Comparison of ENCODE assay signal across 28 cellular contexts in the genomic region with DNA sequence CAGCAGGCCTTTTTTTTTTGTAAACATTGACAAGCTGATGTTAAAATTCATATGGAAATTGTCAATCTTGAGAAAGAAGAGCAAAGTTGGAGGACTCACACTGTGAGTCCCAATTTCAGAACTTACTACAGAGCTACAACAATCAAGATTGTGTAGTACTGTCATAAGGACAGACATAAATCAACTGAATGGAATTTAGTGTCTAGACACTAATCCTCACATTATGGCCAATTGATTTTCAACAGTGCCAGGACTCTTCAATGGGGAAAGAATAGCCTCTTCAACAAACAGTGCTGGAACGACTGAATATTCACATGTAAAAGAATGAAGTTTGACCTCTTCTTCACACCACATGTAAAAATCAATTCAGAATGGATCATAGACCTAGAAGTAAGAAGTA.
"Had no signal": no experiment of that assay in that cellular context is flagged by ENCODE, and none has a peak within 500 bp of the region (broad histone marks: within the 10 kb centered on the region; RNA-seq: fewer than 3 reads in every experiment).

No MANE protein-coding gene starts in this region.

- H3K9me3 Mint-ChIP-seq: dendritic cell treated with granulocyte-macrophage colony-stimulating factor and Interleukin-4, amounts not matched to agents 40 ng/mL and 50 ng/mL, for 4 days had no signal

- DNase-seq: colonic mucosa; effector CD8-positive, alpha-beta T cell; endodermal cell; foreskin fibroblast; glutamatergic neuron; heart right ventricle; left ventricle myocardium superior; lower lobe of right lung; naive thymus-derived CD8-positive, alpha-beta T cell; occipital lobe; ovary; posterior cingulate gyrus; psoas muscle; right cardiac atrium; small intestine; stimulated activated CD4-positive, alpha-beta T cell treated with anti-CD3 and anti-CD28 coated beads, Interleukin-15, amount 100 ng/mL, for 24 hours; stimulated activated CD4-positive, alpha-beta T cell treated with anti-CD3 and anti-CD28 coated beads, Interleukin-2, amount 100 ng/mL, for 48 hours; stimulated activated naive B cell treated with anti-CD40 and anti-IgM and Interleukin-4, amounts not matched to agents 10 μg/mL and 1 μg/mL and 100 μg/mL, for 72 hours; transverse colon; upper lobe of right lung; uterus had no signal

- H3K27me3 ChIP-seq: colonic mucosa, gastroesophageal sphincter, heart right ventricle, ovary, suprapubic skin, transverse colon, upper lobe of right lung, uterus had no signal

- H3K27me3 Mint-ChIP-seq: dendritic cell treated with granulocyte-macrophage colony-stimulating factor and Interleukin-4, amounts not matched to agents 40 ng/mL and 50 ng/mL, for 4 days; naive thymus-derived CD8-positive, alpha-beta T cell; stimulated activated naive B cell treated with anti-CD40 and anti-IgM and Interleukin-4, amounts not matched to agents 10 μg/mL and 1 μg/mL and 100 μg/mL, for 72 hours; stimulated activated naive CD8-positive, alpha-beta T cell treated with anti-CD3 and anti-CD28 coated beads, Interleukin-15, Interleukin-2, amounts not matched to agents 100 ng/mL and 50 ng/mL, for 24 hours had no signal

- FAIRE-seq: keratinocyte, small intestine had no signal

- ATAC-seq: esophagus mucosa; gastroesophageal sphincter; heart right ventricle; left ventricle myocardium superior; lower lobe of right lung; naive thymus-derived CD8-positive, alpha-beta T cell; psoas muscle; right cardiac atrium; stimulated activated naive B cell treated with anti-CD40 and anti-IgM and Interleukin-4, amounts not matched to agents 10 μg/mL and 1 μg/mL and 100 μg/mL, for 72 hours; upper lobe of right lung had no signal

- H3K36me3 ChIP-seq: colonic mucosa, gastroesophageal sphincter, heart right ventricle, lower lobe of right lung, ovary, suprapubic skin, transverse colon, upper lobe of right lung, uterus had no signal

- H3K4me1 ChIP-seq: suprapubic skin had no signal

- H3K4me3 ChIP-seq: colonic mucosa, gastroesophageal sphincter, heart right ventricle, lower lobe of right lung, ovary, psoas muscle, suprapubic skin, transverse colon, upper lobe of right lung, uterus had no signal

- H3K9me3 ChIP-seq: colonic mucosa, gastroesophageal sphincter, lower lobe of right lung, ovary, suprapubic skin, transverse colon, upper lobe of right lung, uterus had no signal

- H3K4me3 Mint-ChIP-seq: dendritic cell treated with granulocyte-macrophage colony-stimulating factor and Interleukin-4, amounts not matched to agents 40 ng/mL and 50 ng/mL, for 4 days; endodermal cell; naive thymus-derived CD8-positive, alpha-beta T cell; stimulated activated naive B cell treated with anti-CD40 and anti-IgM and Interleukin-4, amounts not matched to agents 10 μg/mL and 1 μg/mL and 100 μg/mL, for 72 hours; stimulated activated naive CD8-positive, alpha-beta T cell treated with anti-CD3 and anti-CD28 coated beads, Interleukin-15, Interleukin-2, amounts not matched to agents 100 ng/mL and 50 ng/mL, for 24 hours had no signal

- H3K27ac ChIP-seq: colonic mucosa, epithelial cell of prostate, gastroesophageal sphincter, heart right ventricle, lower lobe of right lung, ovary, psoas muscle, suprapubic skin, transverse colon, upper lobe of right lung, uterus had no signal

- H3K27ac Mint-ChIP-seq: dendritic cell treated with granulocyte-macrophage colony-stimulating factor and Interleukin-4, amounts not matched to agents 40 ng/mL and 50 ng/mL, for 4 days; endodermal cell; naive thymus-derived CD8-positive, alpha-beta T cell; stimulated activated naive B cell treated with anti-CD40 and anti-IgM and Interleukin-4, amounts not matched to agents 10 μg/mL and 1 μg/mL and 100 μg/mL, for 72 hours; stimulated activated naive CD8-positive, alpha-beta T cell treated with anti-CD3 and anti-CD28 coated beads, Interleukin-15, Interleukin-2, amounts not matched to agents 100 ng/mL and 50 ng/mL, for 24 hours had no signal

- H3K4me1 Mint-ChIP-seq: endodermal cell; stimulated activated naive B cell treated with anti-CD40 and anti-IgM and Interleukin-4, amounts not matched to agents 10 μg/mL and 1 μg/mL and 100 μg/mL, for 72 hours had no signal
